In genomic region chr6:83273596-83273995, GRCh38 we compare ENCODE assay signal across 26 cellular contexts.
DNase-seq lines count a peak whose midpoint lies in the region; ATAC-seq, FAIRE-seq and TF ChIP-seq lines count a peak whose summit lies in the region.
"Had no signal": no experiment of that assay in that cellular context is flagged by ENCODE, and none has a peak within 500 bp of the region (broad histone marks: within the 10 kb centered on the region; RNA-seq: fewer than 3 reads in every experiment).

No MANE protein-coding gene starts in this region.

- in situ Hi-C loops in IMR-90 (cut with MboI; ENCODE audit: low sequenced_read_pairs) = no loop called here

- TF ChIP-seq CTCF in IMR-90 (conservative IDR thresholded peaks at IDR 0.05; ENCODE audit: low read depth, low read length) = no peak

- intact Hi-C loops in IMR-90 (cut with micrococcal nuclease) = loop anchor here (5.0 kb wide), 1 partner anchor 41 kb away; no protein-coding TSS in a partner anchor

- H4K8ac ChIP-seq in IMR-90 (ENCODE audit: low read depth in 2 of 2, low read length in 2 of 2) (no peak overlapping the region), mesenchymal stem cell (ENCODE audit: low read length) (no peak overlapping the region)

- no peaks in the 10 kb centered on the region for H4K20me1 ChIP-seq in IMR-90 (ENCODE audit: insufficient read depth, low read length)

- H3K9me1 ChIP-seq in IMR-90 (ENCODE audit: insufficient read depth, low read length) = no peaks in the 10 kb centered on the region

- no peak overlapping the region for H2BK12ac ChIP-seq in mesenchymal stem cell (ENCODE audit: low read length in 2 of 2)

- H3K9me3 ChIP-seq in IMR-90 (ENCODE audit: control insufficient read depth, insufficient read depth, low read length) (no peaks in the 10 kb centered on the region), mesenchymal stem cell (ENCODE audit: control insufficient read depth, low read length) (no peaks in the 10 kb centered on the region), MG63 (no peaks in the 10 kb centered on the region)
- H3K9me3 ChIP-seq: A549, body of pancreas had no signal

- H3K14ac ChIP-seq in IMR-90 (replicated peaks; ENCODE audit: low read depth, low read length) = no peak overlapping the region
- no peak overlapping the region for H3K14ac ChIP-seq in mesenchymal stem cell (ENCODE audit: low read length in 2 of 2)

- H2AK9ac ChIP-seq in IMR-90 (replicated peaks; ENCODE audit: low read depth, low read length, poor library complexity) = no peak overlapping the region

- H3K27me3 ChIP-seq in IMR-90 (ENCODE audit: control insufficient read depth, insufficient read depth, low read length) (no peaks in the 10 kb centered on the region), mesenchymal stem cell (ENCODE audit: control insufficient read depth in 1 of 2, insufficient read depth in 1 of 2, low read length in 2 of 2) (no peaks in the 10 kb centered on the region), MG63 (no peaks in the 10 kb centered on the region)
- H3K27me3 ChIP-seq: body of pancreas had no signal

- H3K4ac ChIP-seq in IMR-90 (ENCODE audit: low read depth, low read length) (no peak overlapping the region), mesenchymal stem cell (ENCODE audit: low read depth in 1 of 2, low read length in 2 of 2) (no peak overlapping the region)

- no CpG with 5 or more reads among the region's 1 CpG for WGBS in IMR-90 (ENCODE audit: extremely low coverage in 2 of 2, insufficient read length in 1 of 2), 2 experiments
- WGBS in mesenchymal stem cell = no CpG with 5 or more reads among the region's 1 CpG

- H3K4me2 ChIP-seq in IMR-90 (ENCODE audit: low read depth, low read length) (peak overlapping the region; percentile 60; the same call in 1 of the 2 replicates), mesenchymal stem cell (ENCODE audit: low read length, poor library complexity, severe bottlenecking) (no peak overlapping the region)
- H3K4me2 ChIP-seq: A549 had no signal

- dilution Hi-C loops in IMR-90 (cut with HindIII; ENCODE audit: low sequenced_read_pairs, unreplicated experiment) = no loop called here

- CTCF ChIA-PET in IMR-90 (lab: Yijun Ruan, JAX) = no interaction called here

- H3K4me3 ChIP-seq in IMR-90 (ENCODE audit: insufficient read depth, low read depth, low read length) = no peak overlapping the region
- no peak overlapping the region for H3K4me3 ChIP-seq in mesenchymal stem cell (ENCODE audit: insufficient read depth in 1 of 2, low read depth in 1 of 2, low read length in 2 of 2)
- no peak overlapping the region for H3K4me3 ChIP-seq in MG63
- H3K4me3 ChIP-seq: A549, body of pancreas had no signal

- no peak overlapping the region for H2BK20ac ChIP-seq in IMR-90 (ENCODE audit: low read depth, low read length)

- H4K5ac ChIP-seq in IMR-90 (ENCODE audit: low read depth, low read length) = no peak overlapping the region; the same call in 1 of the 2 replicates

- peaks cover 7% of the 10 kb centered on the region for H3K4me1 ChIP-seq in IMR-90 (ENCODE audit: control insufficient read depth, insufficient read depth, low read length)
- H3K4me1 ChIP-seq in mesenchymal stem cell (ENCODE audit: control insufficient read depth, insufficient read depth, low read depth, low read length) = no peaks in the 10 kb centered on the region
- H3K4me1 ChIP-seq: body of pancreas had no signal

- no peak overlapping the region for H2AK5ac ChIP-seq in IMR-90 (ENCODE audit: low read depth, low read length)
- H2AK5ac ChIP-seq in mesenchymal stem cell (ENCODE audit: low read length, severe bottlenecking) = no peak overlapping the region

- H2AFZ ChIP-seq in IMR-90 (replicated peaks; ENCODE audit: low read length, poor library complexity) (no peak overlapping the region), mesenchymal stem cell (ENCODE audit: low read depth, low read length) (no peak overlapping the region)

- ATAC-seq in IMR-90 (ENCODE audit: low read depth) (peak; percentile 67), HG03039 (IDR thresholded peaks at IDR 0.05; ENCODE audit: unreplicated experiment) (no peak)
- ATAC-seq: A549, body of pancreas, esophagus mucosa had no signal

- H3K18ac ChIP-seq in IMR-90 (ENCODE audit: low read depth, low read length) (peak overlapping the region; percentile 60; the same call in 1 of the 2 replicates), mesenchymal stem cell (ENCODE audit: low read depth in 1 of 2, low read length in 2 of 2) (no peak overlapping the region)

- BruUV-seq in IMR-90 (replicated peaks; lab: Mats Ljungman, UMichigan) = no TSS peak

- H2BK120ac ChIP-seq in IMR-90 (ENCODE audit: low read depth, low read length) (peak overlapping the region; percentile 62; the same call in 1 of the 2 replicates), mesenchymal stem cell (ENCODE audit: low read depth, low read length) (no peak overlapping the region)

- POLR2A ChIA-PET in IMR-90 (lab: Charles Lee; ENCODE audit: unreplicated experiment) = no interaction called here

- FAIRE-seq in A204.1 (lab: Jason Lieb, UNC) = peak; percentile 3
- FAIRE-seq: A549, colon, H1 had no signal

- peak overlapping the region; percentile 10; the same call in 1 of the 2 replicates for H3K56ac ChIP-seq in IMR-90 (ENCODE audit: extremely low read depth, insufficient read depth, low read length)

- peak; percentile 72 for DNase-seq in IMR-90
- peak; percentile 18 for DNase-seq in dedifferentiated amniotic fluid mesenchymal stem cell (ENCODE audit: extremely low spot score)
- DNase-seq in mesenchymal stem cell = no peak
- no peak for DNase-seq in NCI-H774 (lab: John Stamatoyannopoulos, UW)
- DNase-seq in central memory CD4-positive, alpha-beta T cell = no peak
- no peak for DNase-seq in MG63
- DNase-seq: activated CD4-positive, alpha-beta T cell treated with anti-CD3 and anti-CD28 coated beads, Interleukin-2, amount 50 U/mL, for 1 hour; activated CD8-positive, alpha-beta memory T cell treated with anti-CD3 and anti-CD28 coated beads, Interleukin-2, amount 50 U/mL, for 48 hours; activated naive CD8-positive, alpha-beta T cell treated with anti-CD3 and anti-CD28 coated beads for 36 hours; body of pancreas; DMS79; effector memory CD4-positive, alpha-beta T cell; head of caudate nucleus; Karpas-422; left cardiac atrium; NCI-H1694 treated with DMSO at 0.1 percent for 48 hours; NCI-H2227 treated with DMSO at 0.1 percent for 48 hours; substantia nigra; T-helper 2 cell had no signal

- H3K9ac ChIP-seq in IMR-90 (ENCODE audit: low read depth, low read length) (no peak overlapping the region), mesenchymal stem cell (ENCODE audit: low read length) (peak overlapping the region; percentile 50)

- peak overlapping the region; percentile 77 for H2BK5ac ChIP-seq in IMR-90 (ENCODE audit: low read depth, low read length, poor library complexity, severe bottlenecking)
- H2BK5ac ChIP-seq in mesenchymal stem cell (ENCODE audit: low read depth, low read length, poor library complexity, severe bottlenecking) = no peak overlapping the region

- H4K91ac ChIP-seq in IMR-90 (ENCODE audit: insufficient read depth, low read depth, low read length) (no peak overlapping the region), mesenchymal stem cell (ENCODE audit: low read length) (no peak overlapping the region)

- no peak for TF ChIP-seq RAD21 in IMR-90 (IDR thresholded peaks at IDR 0.05; ENCODE audit: low read length)

- no peak overlapping the region for H2BK15ac ChIP-seq in IMR-90 (ENCODE audit: low read depth, low read length)
- no peak overlapping the region for H2BK15ac ChIP-seq in mesenchymal stem cell (ENCODE audit: low read depth, poor library complexity, severe bottlenecking)

- no peak for TF ChIP-seq POLR2A in IMR-90 (IDR thresholded peaks at IDR 0.05; ENCODE audit: low read depth, low read length)

- H3K79me1 ChIP-seq in IMR-90 (ENCODE audit: low read depth in 1 of 2, low read length in 2 of 2) (peaks cover 3 to 4% of the 10 kb centered on the region in 2 experiments; a peak in 1 of 4 replicates), mesenchymal stem cell (replicated peaks; ENCODE audit: low read length, poor library complexity, severe bottlenecking) (peaks cover 3% of the 10 kb centered on the region)

- H3K23ac ChIP-seq in IMR-90 (ENCODE audit: low read depth, low read length) (no peak overlapping the region), mesenchymal stem cell (ENCODE audit: low read length in 2 of 2) (no peak overlapping the region)

- H3K27ac ChIP-seq in IMR-90 (ENCODE audit: insufficient read depth, low read length) (no peak overlapping the region), mesenchymal stem cell (ENCODE audit: low read length, poor library complexity, severe bottlenecking) (no peak overlapping the region)
- H3K27ac ChIP-seq: A549, body of pancreas, VCaP had no signal

- no peaks in the 10 kb centered on the region for H3K36me3 ChIP-seq in IMR-90 (ENCODE audit: control insufficient read depth, insufficient read depth, low read length)
- no peaks in the 10 kb centered on the region for H3K36me3 ChIP-seq in mesenchymal stem cell (ENCODE audit: control insufficient read depth in 1 of 2, insufficient read depth in 2 of 2, low read depth in 1 of 2, low read length in 2 of 2)
- no peaks in the 10 kb centered on the region for H3K36me3 ChIP-seq in MG63

TF ChIP-seq in IMR-90, 13 proteins besides CTCF, POLR2A, EP300 and RAD21 (continues in another document):
- TF ChIP-seq FOS (IDR thresholded peaks at IDR 0.05; ENCODE audit: low read depth, low read length) (no peak), NFE2L2 (IDR thresholded peaks at IDR 0.05; ENCODE audit: low read depth, low read length) (no peak), MXI1 (IDR thresholded peaks at IDR 0.05; ENCODE audit: borderline replicate concordance, low read depth, low read length) (no peak), MAFK (IDR thresholded peaks at IDR 0.05; ENCODE audit: low read depth, low read length) (no peak), ELK1 (IDR thresholded peaks at IDR 0.05; ENCODE audit: borderline replicate concordance, low read depth, low read length) (no peak), CHD1 (IDR thresholded peaks at IDR 0.05; ENCODE audit: low read depth, low read length) (no peak), BHLHE40 (IDR thresholded peaks at IDR 0.05; ENCODE audit: low read depth, low read length) (no peak), SMC3 (IDR thresholded peaks at IDR 0.05; ENCODE audit: low read depth, low read length) (no peak), MAZ (IDR thresholded peaks at IDR 0.05; ENCODE audit: borderline replicate concordance, low read depth, low read length) (no peak), RFX5 (IDR thresholded peaks at IDR 0.05; ENCODE audit: low read depth, low read length) (no peak)

Comparison
In these comparisons a context has a peak if more than half of its experiments do, and no peak if none do; other contexts are left out.
1. DNase-seq: peak in IMR-90 (single experiment) and dedifferentiated amniotic fluid mesenchymal stem cell (single experiment); none in mesenchymal stem cell (single experiment), NCI-H774 (single experiment), central memory CD4-positive, alpha-beta T cell (single experiment) and MG63 (single experiment).